25 cellular contexts compared by ENCODE assay signal in the genomic region with DNA sequence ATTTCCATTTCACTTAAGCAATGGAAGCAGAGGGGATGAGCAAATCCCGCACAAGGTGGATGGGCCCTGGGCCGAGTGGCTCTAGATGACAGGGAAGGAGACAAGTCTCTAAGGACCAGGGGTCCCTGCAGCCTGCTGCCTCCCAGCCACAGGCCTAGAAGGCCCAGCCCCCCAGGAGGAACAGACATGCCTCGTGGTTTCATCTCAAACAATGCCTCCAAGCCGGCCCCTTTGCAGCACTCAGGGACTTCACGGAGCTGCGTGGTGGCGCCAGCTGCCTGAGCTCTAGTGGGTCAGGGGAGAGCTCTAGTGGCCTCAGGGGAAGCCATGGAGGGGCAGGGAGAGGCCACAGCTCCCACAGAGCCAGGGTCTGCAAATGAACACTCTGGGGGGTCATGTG. TPM values are rescaled to one million over a fixed set of nuclear protein-coding genes. Genes with fewer than 3 reads are reported as not detected.
DNase-seq lines count a peak whose midpoint lies in the region; ATAC-seq, FAIRE-seq and TF ChIP-seq lines count a peak whose summit lies in the region.
"Had no signal": no experiment of that assay in that cellular context is flagged by ENCODE, and none has a peak within 500 bp of the region (broad histone marks: within the 10 kb centered on the region; RNA-seq: fewer than 3 reads in every experiment).

No MANE protein-coding gene starts in this region.

- H3K36me3 Mint-ChIP-seq in astrocyte (ENCODE audit: low read depth, unreplicated experiment), result peaks cover 13% of the 10 kb centered on the region
- H3K36me3 Mint-ChIP-seq in CD4-positive, alpha-beta memory T cell, result peaks cover 7 to 11% of the 10 kb centered on the region in 2 donors

- H3K36me3 ChIP-seq in BLaER1, result no peaks in the 10 kb centered on the region
- H3K36me3 ChIP-seq in H7 (replicated peaks; ENCODE audit: control insufficient read depth, insufficient read depth, low read length), result no peaks in the 10 kb centered on the region
- H3K36me3 ChIP-seq in astrocyte (ENCODE audit: insufficient read depth, low read length), result no peaks in the 10 kb centered on the region
- H3K36me3 ChIP-seq in mesendoderm (ENCODE audit: control insufficient read depth, insufficient read depth, low read length), result peaks cover 1% of the 10 kb centered on the region
- no peaks in the 10 kb centered on the region for H3K36me3 ChIP-seq in CD4-positive, alpha-beta memory T cell (ENCODE audit: insufficient read depth, low read length)
- H3K36me3 ChIP-seq: BE2C, SJSA1 had no signal

- no peak overlapping the region for H3K4ac ChIP-seq in mesendoderm (ENCODE audit: low read depth, low read length)

- H3K9ac ChIP-seq in BLaER1, result no peak overlapping the region
- H3K9ac ChIP-seq in astrocyte (ENCODE audit: low read length), result no peak overlapping the region
- no peak overlapping the region for H3K9ac ChIP-seq in mesendoderm (ENCODE audit: low read length)

- no CpG with 5 or more reads among the region's 7 CpGs for WGBS in mesendoderm (ENCODE audit: extremely low coverage, insufficient coverage, low lambda C conversion rate)

- H2AFZ ChIP-seq in astrocyte (ENCODE audit: low read depth, low read length), result no peak overlapping the region

- H3K27me3 ChIP-seq in BLaER1, result no peaks in the 10 kb centered on the region
- H3K27me3 ChIP-seq in H7 (ENCODE audit: control insufficient read depth, insufficient read depth, low read length), result no peaks in the 10 kb centered on the region
- no peaks in the 10 kb centered on the region for H3K27me3 ChIP-seq in astrocyte (ENCODE audit: insufficient read depth, low read length)
- H3K27me3 ChIP-seq in mesendoderm (ENCODE audit: insufficient read depth, low read length, poor library complexity), result no peaks in the 10 kb centered on the region
- H3K27me3 ChIP-seq in CD4-positive, alpha-beta memory T cell (ENCODE audit: insufficient read depth, low read length), result no peaks in the 10 kb centered on the region
- H3K27me3 ChIP-seq: BE2C, SJSA1 had no signal

- H3K23ac ChIP-seq in mesendoderm (ENCODE audit: low read length), result no peak overlapping the region

- H3K4me3 ChIP-seq in BLaER1, result no peak overlapping the region
- no peak overlapping the region for H3K4me3 ChIP-seq in H7 (ENCODE audit: insufficient read depth, low read depth, low read length)
- no peak overlapping the region for H3K4me3 ChIP-seq in astrocyte (ENCODE audit: insufficient read depth, low read depth, low read length)
- no peak overlapping the region for H3K4me3 ChIP-seq in mesendoderm (ENCODE audit: low read length)
- H3K4me3 ChIP-seq in CD4-positive, alpha-beta memory T cell (ENCODE audit: low read length in 2 of 2), result no peak overlapping the region
- H3K4me3 ChIP-seq: A549, SJSA1 had no signal

- CTCF ChIA-PET in CD4-positive, alpha-beta memory T cell (lab: Charles Lee; ENCODE audit: partially characterized antibody), result no interaction called here

- H2BK15ac ChIP-seq in mesendoderm (replicated peaks; ENCODE audit: low read depth), result no peak overlapping the region

- H2AK5ac ChIP-seq in mesendoderm (ENCODE audit: low read length), result no peak overlapping the region

- H3K79me2 ChIP-seq in astrocyte (ENCODE audit: insufficient read depth, low read length) (no peaks in the 10 kb centered on the region), mesendoderm (ENCODE audit: control insufficient read depth, insufficient read depth, low read length) (no peaks in the 10 kb centered on the region)

- H3K4me1 Mint-ChIP-seq in astrocyte (ENCODE audit: low read depth, unreplicated experiment), result peaks cover 35% of the 10 kb centered on the region
- peaks cover 0 to 4% (median 0%) of the 10 kb centered on the region in 4 donors for H3K4me1 Mint-ChIP-seq in CD4-positive, alpha-beta memory T cell

- peak overlapping the region; percentile 25 for H3K56ac ChIP-seq in mesendoderm (ENCODE audit: low read length)

- intact Hi-C loops in CD4-positive, alpha-beta memory T cell (cut with micrococcal nuclease), result no loop called here

- DNase-seq in H7, result peak; percentile 46
- no peak for DNase-seq in astrocyte (ENCODE audit: low read depth)
- DNase-seq in mesendoderm, result no peak
- DNase-seq in CD4-positive, alpha-beta memory T cell, result no peak
- DNase-seq in stimulated activated CD4-positive, alpha-beta T cell treated with anti-CD3 and anti-CD28 coated beads, Interleukin-4, amount 100 ng/mL, for 24 hours, result no peak
- DNase-seq: BE2C; CD4-positive, CD25-positive, alpha-beta regulatory T cell; COR-L47; DMS 273 treated with DMSO at 0.1 percent for 48 hours; DMS79 treated with DMSO at 0.1 percent for 48 hours; KBM-7; MM.1S; NCI-H1092; NCI-H1436 treated with DMSO at 0.1 percent for 48 hours; NCI-H2029; NCI-H446 treated with DMSO at 0.1 percent for 48 hours; NCI-H526 treated with DMSO at 0.1 percent for 48 hours; OCI-M1 had no signal

- no peak overlapping the region for H3K18ac ChIP-seq in mesendoderm (ENCODE audit: low read length)

- no peak overlapping the region for H3K4me3 Mint-ChIP-seq in astrocyte (ENCODE audit: unreplicated experiment)
- H3K4me3 Mint-ChIP-seq in CD4-positive, alpha-beta memory T cell, result no peak overlapping the region
- H3K4me3 Mint-ChIP-seq: CD4-positive, CD25-positive, alpha-beta regulatory T cell had no signal

- H3K9me3 ChIP-seq in BLaER1 (no peaks in the 10 kb centered on the region), astrocyte (ENCODE audit: insufficient read depth, low read depth, low read length) (no peaks in the 10 kb centered on the region)
- H3K9me3 ChIP-seq in CD4-positive, alpha-beta memory T cell (ENCODE audit: control insufficient read depth in 1 of 2, low read length in 2 of 2), result no peaks in the 10 kb centered on the region
- H3K9me3 ChIP-seq: A549, BE2C, SJSA1 had no signal

- no peak overlapping the region for H2BK5ac ChIP-seq in mesendoderm (ENCODE audit: low read length)

- no peak for ATAC-seq in HG03520 (IDR thresholded peaks at IDR 0.05; ENCODE audit: unreplicated experiment)
- no peak for ATAC-seq in GM19395 (IDR thresholded peaks at IDR 0.05; ENCODE audit: unreplicated experiment)
- ATAC-seq: A549 had no signal

- no peak overlapping the region for H2BK120ac ChIP-seq in mesendoderm (ENCODE audit: low read depth, low read length)

- POLR2A ChIA-PET in CD4-positive, alpha-beta memory T cell (lab: Charles Lee; ENCODE audit: partially characterized antibody), result interaction anchor here (1.1 to 1.7 kb wide), 2 partner anchors 49 to 80 kb away, joined by 3 to 4 read pairs; partner anchors contain the start of gene HABP4

- no peak overlapping the region for H4K8ac ChIP-seq in mesendoderm (ENCODE audit: low read depth, low read length)

- no peak overlapping the region for H4K5ac ChIP-seq in mesendoderm (ENCODE audit: low read length)

- peaks cover 7% of the 10 kb centered on the region for H3K4me1 ChIP-seq in BLaER1
- peaks cover 4% of the 10 kb centered on the region for H3K4me1 ChIP-seq in astrocyte (ENCODE audit: insufficient read depth, low read length)
- no peaks in the 10 kb centered on the region for H3K4me1 ChIP-seq in mesendoderm (ENCODE audit: control insufficient read depth, low read depth, low read length)
- H3K4me1 ChIP-seq in CD4-positive, alpha-beta memory T cell (ENCODE audit: insufficient read depth, low read length), result no peaks in the 10 kb centered on the region
- H3K4me1 ChIP-seq: A549, BE2C, SJSA1 had no signal

- no peaks in the 10 kb centered on the region for H4K20me1 ChIP-seq in BLaER1
- no peaks in the 10 kb centered on the region for H4K20me1 ChIP-seq in astrocyte (ENCODE audit: insufficient read depth, low read length)

- H3K27me3 Mint-ChIP-seq in astrocyte (ENCODE audit: low read depth, unreplicated experiment), result no peaks in the 10 kb centered on the region
- H3K27me3 Mint-ChIP-seq in CD4-positive, alpha-beta memory T cell, result no peaks in the 10 kb centered on the region

- H3K9me3 Mint-ChIP-seq in astrocyte (ENCODE audit: unreplicated experiment), result no peaks in the 10 kb centered on the region
- H3K9me3 Mint-ChIP-seq in CD4-positive, alpha-beta memory T cell, result no peaks in the 10 kb centered on the region
- H3K9me3 Mint-ChIP-seq: CD4-positive, CD25-positive, alpha-beta regulatory T cell had no signal

- 0 out of 2 replicates have a peak overlapping the region, but pooled peaks have one; percentile 20 for H3K4me2 ChIP-seq in BLaER1
- H3K4me2 ChIP-seq in astrocyte (ENCODE audit: low read length), result no peak overlapping the region
- no peak overlapping the region for H3K4me2 ChIP-seq in mesendoderm (ENCODE audit: low read length)
- H3K4me2 ChIP-seq: A549 had no signal

- no peaks in the 10 kb centered on the region for H3K79me1 ChIP-seq in mesendoderm (ENCODE audit: low read length)

- H3K27ac ChIP-seq in BLaER1, result peak overlapping the region; percentile 27; the same call in 1 of the 2 replicates
- H3K27ac ChIP-seq in astrocyte (ENCODE audit: low read depth, low read length), result no peak overlapping the region
- H3K27ac ChIP-seq in mesendoderm (ENCODE audit: low read depth, low read length), result no peak overlapping the region
- no peak overlapping the region for H3K27ac ChIP-seq in CD4-positive, alpha-beta memory T cell (ENCODE audit: low read depth, low read length)
- H3K27ac ChIP-seq: A549, SJSA1 had no signal

- peak overlapping the region; percentile 83 for H3K27ac Mint-ChIP-seq in astrocyte (ENCODE audit: unreplicated experiment)
- H3K27ac Mint-ChIP-seq in CD4-positive, alpha-beta memory T cell, result peak overlapping the region in 1 of 7 donors; percentile 30
- H3K27ac Mint-ChIP-seq: CD4-positive, CD25-positive, alpha-beta regulatory T cell had no signal

- no peak for FAIRE-seq in astrocyte (lab: Jason Lieb, UNC)
- FAIRE-seq: A549, H54, RCC 7860 had no signal

- no peak for TF ChIP-seq CTCF in astrocyte (IDR thresholded peaks at IDR 0.05; ENCODE audit: insufficient read depth, low read depth, low read length)

RNA-seq across cellular contexts. Expression of gene HABP4, which starts 48.8 kb away (rescaled TPM):
- total RNA-seq in H7 (2014; rRNA removed; shearing (Covaris generic)), result 4.6 and 10.0 TPM in 2 replicates
- total RNA-seq in astrocyte, result 18.1 and 20.1 TPM in 2 replicates
- polyA plus RNA-seq in mesendoderm (2013, experiment 1 of 2), result 9.2 TPM
- polyA plus RNA-seq in mesendoderm (2013, experiment 2 of 2), result 9.3 TPM
- 10 to 100 TPM; 35.5 to 36.6 TPM for total RNA-seq in CD4-positive, alpha-beta memory T cell
- 10 to 100 TPM; 18.6 to 31.1 TPM for polyA plus RNA-seq in CD4-positive, alpha-beta memory T cell
